21 cellular contexts compared by ENCODE assay signal in the genomic region with DNA sequence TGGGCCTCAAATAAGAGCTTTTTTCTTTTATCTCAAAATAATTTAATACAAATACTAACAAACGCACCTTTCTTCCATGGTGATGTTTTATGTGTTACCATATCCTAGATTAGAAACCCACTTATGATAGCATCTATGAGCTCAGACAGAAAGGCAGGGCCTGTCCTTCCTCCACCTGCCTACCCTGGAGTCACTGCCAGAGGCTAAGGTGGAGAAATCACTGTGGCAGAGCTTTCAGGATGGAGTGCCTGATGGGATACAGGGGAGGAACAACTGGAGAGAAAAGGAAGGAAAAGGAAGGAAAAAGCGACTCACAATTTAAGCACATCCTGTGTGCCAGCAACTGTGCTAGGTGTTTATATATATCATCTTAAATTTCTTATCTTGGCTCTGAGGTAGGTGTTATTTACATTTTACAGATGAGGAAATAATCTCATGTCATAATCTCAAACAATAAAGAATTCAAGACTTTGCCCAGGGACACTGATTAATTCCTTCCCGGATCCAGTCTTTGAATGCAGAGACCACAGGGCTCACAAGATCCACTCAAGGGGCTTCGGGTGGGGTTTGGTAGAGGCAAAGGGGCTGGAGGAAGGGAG. TPM values are rescaled to one million over a fixed set of nuclear protein-coding genes. Genes with fewer than 3 reads are reported as not detected.
"Had no signal": no experiment of that assay in that cellular context is flagged by ENCODE, and none has a peak within 500 bp of the region (broad histone marks: within the 10 kb centered on the region; RNA-seq: fewer than 3 reads in every experiment).

No MANE protein-coding gene starts in this region.

- H3K9me3 ChIP-seq: breast epithelium, gastrocnemius medialis, right lobe of liver, SK-N-SH, thoracic aorta had no signal

- H3K36me3 ChIP-seq: breast epithelium, right lobe of liver, thoracic aorta, WERI-Rb-1 had no signal

- H3K27ac ChIP-seq: breast epithelium, gastrocnemius medialis, right lobe of liver, thoracic aorta, WERI-Rb-1 had no signal

- H3K4me2 ChIP-seq: SK-N-SH had no signal

- H3K27me3 ChIP-seq: breast epithelium, gastrocnemius medialis, right lobe of liver had no signal

- ATAC-seq: activated CD4-positive, CD25-positive, alpha-beta regulatory T cell treated with anti-CD3 and anti-CD28 coated beads, Interleukin-2, amount 50 U/mL, for 24 hours; activated T-cell treated with anti-CD3 and anti-CD28 coated beads, Interleukin-2, amount 50 U/mL, for 4 hours; gastrocnemius medialis; naive thymus-derived CD8-positive, alpha-beta T cell; right lobe of liver; stimulated activated naive CD8-positive, alpha-beta T cell treated with anti-CD3 and anti-CD28 coated beads, Interleukin-15, Interleukin-2, amounts not matched to agents 100 U/mL and 50 U/mL, for 24 hours had no signal

- H3K4me3 ChIP-seq: breast epithelium, gastrocnemius medialis, right lobe of liver, thoracic aorta had no signal

- DNase-seq: activated CD4-positive, alpha-beta memory T cell treated with anti-CD3 and anti-CD28 coated beads, Interleukin-2, amount 10 ng/mL, durations not matched to agents 7 days and 5 days; activated CD4-positive, alpha-beta T cell treated with anti-CD3 and anti-CD28 coated beads, Interleukin-2, amount 10 ng/mL, durations not matched to agents 24 days and 14 days; activated naive CD4-positive, alpha-beta T cell; activated T-cell treated with anti-CD3 and anti-CD28 coated beads, Interleukin-2, amount 50 U/mL, for 4 hours; effector CD8-positive, alpha-beta T cell; erythroblast; gastrocnemius medialis; glutamatergic neuron; naive thymus-derived CD8-positive, alpha-beta T cell; posterior cingulate gyrus; right lobe of liver; SK-N-SH; stimulated activated CD4-positive, alpha-beta T cell treated with anti-CD3 and anti-CD28 coated beads, Interleukin-12 subunit alpha, Interleukin-12 subunit beta, amount 100 ng/mL, for 4 hours; stimulated activated CD4-positive, alpha-beta T cell treated with anti-CD3 and anti-CD28 coated beads, Interleukin-4, amount 100 ng/mL, for 1 hour; stimulated activated naive CD8-positive, alpha-beta T cell treated with anti-CD3 and anti-CD28 coated beads, Interleukin-15, Interleukin-2, amounts not matched to agents 100 U/mL and 50 U/mL, for 24 hours; SW 1271; T-helper 9 cell; WERI-Rb-1 had no signal

- H3K9ac ChIP-seq: SK-N-SH had no signal

- H3K4me1 ChIP-seq: breast epithelium had no signal

RNA-seq across cellular contexts. Expression of gene KCNE1, which starts 57.5 kb away (rescaled TPM):
- total RNA-seq: activated CD4-positive, alpha-beta T cell treated with anti-CD3 and anti-CD28 coated beads, Interleukin-2, amount 10 ng/mL, durations not matched to agents 24 days and 14 days had no signal
- polyA plus RNA-seq: naive thymus-derived CD8-positive, alpha-beta T cell had no signal
